ENCODE assay signal across 16 cellular contexts in genomic region chr16:53937068-53937614, GRCh38.
DNase-seq lines count a peak whose midpoint lies in the region; ATAC-seq and TF ChIP-seq lines count a peak whose summit lies in the region.
"Had no signal": no experiment of that assay in that cellular context is flagged by ENCODE, and none has a peak within 500 bp of the region (broad histone marks: within the 10 kb centered on the region; RNA-seq: fewer than 3 reads in every experiment).

No MANE protein-coding gene starts in this region.

- H3K9me3 ChIP-seq in cardiac muscle cell (ENCODE audit: low read depth) = no peaks in the 10 kb centered on the region
- H3K9me3 ChIP-seq in right cardiac atrium (ENCODE audit: control insufficient read depth, low read length) = no peaks in the 10 kb centered on the region
- H3K9me3 ChIP-seq: A549 had no signal

- H3K4me1 ChIP-seq in cardiac muscle cell (ENCODE audit: low read depth) (peaks cover 46% of the 10 kb centered on the region), right cardiac atrium (ENCODE audit: control insufficient read depth, insufficient read depth, low read length) (peaks cover 3% of the 10 kb centered on the region)
- H3K4me1 ChIP-seq: A549 had no signal

- peaks cover 42% of the 10 kb centered on the region for H3K4me1 Mint-ChIP-seq in neural crest cell

- DNase-seq in cardiac muscle cell (ENCODE audit: low read depth in 1 of 2, low spot score in 1 of 2) = no peak
- no peak for DNase-seq in right cardiac atrium
- peak; percentile 6 for DNase-seq in SK-N-DZ (ENCODE audit: low spot score)
- peak; percentile 28 for DNase-seq in neural crest cell (ENCODE audit: low read depth, low spot score)
- no peak for DNase-seq in GM20000 (ENCODE audit: low spot score)
- DNase-seq: C1 segment of cervical spinal cord, DMS153, HFFc6, NCI-H187 treated with DMSO at 0.1 percent for 48 hours, NCI-H526 treated with DMSO at 0.1 percent for 48 hours, OCI-M1, SHP77 treated with DMSO at 0.1 percent for 48 hours had no signal

- H3K36me3 ChIP-seq in cardiac muscle cell = no peaks in the 10 kb centered on the region

- no peak for TF ChIP-seq CTCF in cardiac muscle cell (IDR thresholded peaks at IDR 0.05; ENCODE audit: low read depth, low read length)
- no peak for TF ChIP-seq CTCF in neural crest cell (conservative IDR thresholded peaks at IDR 0.05)
- TF ChIP-seq CTCF in GM20000 (IDR thresholded peaks at IDR 0.05; ENCODE audit: extremely low read depth, missing control alignments) = no peak

- no peaks in the 10 kb centered on the region for H3K27me3 ChIP-seq in cardiac muscle cell
- H3K27me3 ChIP-seq in right cardiac atrium (ENCODE audit: control insufficient read depth, insufficient read depth) = no peaks in the 10 kb centered on the region

- intact Hi-C loops in right cardiac atrium (cut with DNase I) = no loop called here

- H3K36me3 Mint-ChIP-seq in neural crest cell (ENCODE audit: low read depth) = peaks cover 12% of the 10 kb centered on the region

- H3K9me3 Mint-ChIP-seq in neural crest cell = no peaks in the 10 kb centered on the region
- H3K9me3 Mint-ChIP-seq: HFFc6 had no signal

- H3K4me3 ChIP-seq in cardiac muscle cell = no peak overlapping the region
- no peak overlapping the region for H3K4me3 ChIP-seq in right cardiac atrium (ENCODE audit: low read length)
- H3K4me3 ChIP-seq: A549 had no signal

- no peak for ATAC-seq in right cardiac atrium
- ATAC-seq in HG02642 (IDR thresholded peaks at IDR 0.05; ENCODE audit: poor library complexity, unreplicated experiment) = no peak
- no peak for ATAC-seq in HG03457 (IDR thresholded peaks at IDR 0.05; ENCODE audit: unreplicated experiment)
- ATAC-seq: A549 had no signal

- WGBS in right cardiac atrium = 76% methylated on average over 9 of the region's 9 CpGs

- peaks cover 43% of the 10 kb centered on the region for H3K27me3 Mint-ChIP-seq in neural crest cell (ENCODE audit: low read depth)

- peak overlapping the region; percentile 15 for H3K27ac Mint-ChIP-seq in neural crest cell (ENCODE audit: unreplicated experiment)
- H3K27ac Mint-ChIP-seq: HFFc6 had no signal

- peak overlapping the region; percentile 62 for H3K4me3 Mint-ChIP-seq in neural crest cell
- H3K4me3 Mint-ChIP-seq: HFFc6 had no signal

- H3K27ac ChIP-seq in cardiac muscle cell = peak overlapping the region; percentile 88
- H3K27ac ChIP-seq in right cardiac atrium (ENCODE audit: low read length) = no peak overlapping the region
- H3K27ac ChIP-seq: A549, KMS-11 had no signal

Comparison
In these comparisons a context has a peak if more than half of its experiments do, and no peak if none do; other contexts are left out.
1. DNase-seq: peak in SK-N-DZ (single experiment) and neural crest cell (single experiment); none in cardiac muscle cell (0 of 2), right cardiac atrium (0 of 3) and GM20000 (single experiment).